In the genomic region with DNA sequence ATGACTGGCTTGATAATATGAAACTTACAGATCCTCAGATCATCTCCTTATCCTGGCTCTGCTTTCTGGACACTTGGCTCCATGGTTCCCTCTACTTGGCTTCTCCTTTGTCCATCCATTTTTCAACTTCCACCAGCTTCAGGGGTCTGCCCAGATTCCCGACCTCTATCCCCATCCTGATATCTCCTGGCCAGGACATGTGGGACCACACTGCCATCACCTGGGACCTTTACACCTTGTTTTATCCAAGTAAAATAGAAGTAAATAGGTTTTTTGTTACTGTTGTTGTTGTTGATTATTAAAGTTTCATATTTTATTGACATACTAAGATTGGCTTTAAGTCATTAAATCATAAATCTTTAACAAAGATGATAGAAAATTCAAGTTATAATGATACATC, we compare ENCODE assay signal across 16 cellular contexts.
"Had no signal": no experiment of that assay in that cellular context is flagged by ENCODE, and none has a peak within 500 bp of the region (broad histone marks: within the 10 kb centered on the region; RNA-seq: fewer than 3 reads in every experiment).

No MANE protein-coding gene starts in this region.

- H3K36me3 Mint-ChIP-seq: activated naive CD4-positive, alpha-beta T cell treated with anti-CD3 and anti-CD28 coated beads, Interleukin-2, amount 50 U/mL, for 72 hours; natural killer cell treated with Interleukin-12 subunit alpha and Interleukin-12 subunit beta and Interleukin-15 and Interleukin-18, amount 100 ng/mL, for 72 hours had no signal

- H3K27me3 Mint-ChIP-seq: activated CD4-positive, alpha-beta T cell treated with anti-CD3 and anti-CD28 coated beads, Interleukin-2, amount 10 ng/mL, durations not matched to agents 7 days and 5 days; stimulated activated naive CD8-positive, alpha-beta T cell treated with anti-CD3 and anti-CD28 coated beads, Interleukin-15, Interleukin-2, amounts not matched to agents 100 ng/mL and 50 ng/mL, for 24 hours; T-helper 17 cell had no signal

- ATAC-seq: activated naive CD4-positive, alpha-beta T cell treated with anti-CD3 and anti-CD28 coated beads, Interleukin-2, amount 50 U/mL, for 72 hours; psoas muscle; T-helper 17 cell had no signal

- H3K27me3 ChIP-seq: esophagus muscularis mucosa, right lobe of liver, testis had no signal

- H3K9me3 ChIP-seq: esophagus muscularis mucosa, psoas muscle, right lobe of liver, testis had no signal

- H3K27ac ChIP-seq: esophagus muscularis mucosa, psoas muscle, testis had no signal

- H3K27ac Mint-ChIP-seq: activated CD4-positive, alpha-beta T cell treated with anti-CD3 and anti-CD28 coated beads, Interleukin-2, amount 10 ng/mL, durations not matched to agents 7 days and 5 days; stimulated activated naive CD8-positive, alpha-beta T cell treated with anti-CD3 and anti-CD28 coated beads, Interleukin-15, Interleukin-2, amounts not matched to agents 100 ng/mL and 50 ng/mL, for 24 hours had no signal

- DNase-seq: activated CD4-positive, alpha-beta T cell treated with anti-CD3 and anti-CD28 coated beads, Interleukin-2, amount 10 ng/mL, durations not matched to agents 7 days and 5 days; activated CD4-positive, CD25-positive, alpha-beta regulatory T cell; activated effector memory CD4-positive, alpha-beta T cell treated with Interleukin-2 at 50 U/mL for 16 hours; aorta; foreskin fibroblast; left cardiac atrium; nucleus accumbens; psoas muscle; right lobe of liver; stimulated activated CD4-positive, alpha-beta T cell treated with anti-CD3 and anti-CD28 coated beads, Interleukin-2, amount 100 ng/mL, for 24 hours; T-helper 17 cell; testis had no signal

- H3K36me3 ChIP-seq: esophagus muscularis mucosa, right lobe of liver had no signal

- H3K4me1 ChIP-seq: psoas muscle, testis had no signal

- H3K4me3 Mint-ChIP-seq: activated CD4-positive, alpha-beta T cell treated with anti-CD3 and anti-CD28 coated beads, Interleukin-2, amount 10 ng/mL, durations not matched to agents 7 days and 5 days; natural killer cell treated with Interleukin-12 subunit alpha and Interleukin-12 subunit beta and Interleukin-15 and Interleukin-18, amount 100 ng/mL, for 72 hours; stimulated activated naive CD8-positive, alpha-beta T cell treated with anti-CD3 and anti-CD28 coated beads, Interleukin-15, Interleukin-2, amounts not matched to agents 100 ng/mL and 50 ng/mL, for 24 hours; T-helper 17 cell had no signal

- H3K9me3 Mint-ChIP-seq: activated CD4-positive, alpha-beta T cell treated with anti-CD3 and anti-CD28 coated beads, Interleukin-2, amount 10 ng/mL, durations not matched to agents 7 days and 5 days; activated naive CD4-positive, alpha-beta T cell treated with anti-CD3 and anti-CD28 coated beads, Interleukin-2, amount 50 U/mL, for 72 hours; natural killer cell treated with Interleukin-12 subunit alpha and Interleukin-12 subunit beta and Interleukin-15 and Interleukin-18, amount 100 ng/mL, for 72 hours; stimulated activated naive CD8-positive, alpha-beta T cell treated with anti-CD3 and anti-CD28 coated beads, Interleukin-15, Interleukin-2, amounts not matched to agents 100 ng/mL and 50 ng/mL, for 24 hours had no signal

- H3K4me3 ChIP-seq: esophagus muscularis mucosa, psoas muscle, right lobe of liver, testis had no signal
